ENCODE assay signal across 17 cellular contexts in genomic region chr12:45312012-45312411, GRCh38.
"Had no signal": no experiment of that assay in that cellular context is flagged by ENCODE, and none has a peak within 500 bp of the region (broad histone marks: within the 10 kb centered on the region; RNA-seq: fewer than 3 reads in every experiment).

No MANE protein-coding gene starts in this region.

- H3K27ac ChIP-seq: SJSA1 had no signal

- H3K9me3 ChIP-seq: SJSA1 had no signal

- H3K4me1 ChIP-seq: SJSA1 had no signal

- DNase-seq: KBM-7, NCI-H1092, NCI-H1436, NCI-H187, NCI-H2029, NCI-H2081 treated with DMSO at 0.1 percent for 48 hours, NCI-H2171, NCI-H226, NCI-H446, NCI-H510A, NCI-H524 treated with DMSO at 0.1 percent for 48 hours, NCI-H69, NCI-H774, Right ventricle myocardium superior, RPMI8226, SIG-M5 had no signal

- H3K4me3 ChIP-seq: SJSA1 had no signal

- H3K27me3 ChIP-seq: SJSA1 had no signal
